Comparison of ENCODE assay signal across 13 cellular contexts in the genomic region with DNA sequence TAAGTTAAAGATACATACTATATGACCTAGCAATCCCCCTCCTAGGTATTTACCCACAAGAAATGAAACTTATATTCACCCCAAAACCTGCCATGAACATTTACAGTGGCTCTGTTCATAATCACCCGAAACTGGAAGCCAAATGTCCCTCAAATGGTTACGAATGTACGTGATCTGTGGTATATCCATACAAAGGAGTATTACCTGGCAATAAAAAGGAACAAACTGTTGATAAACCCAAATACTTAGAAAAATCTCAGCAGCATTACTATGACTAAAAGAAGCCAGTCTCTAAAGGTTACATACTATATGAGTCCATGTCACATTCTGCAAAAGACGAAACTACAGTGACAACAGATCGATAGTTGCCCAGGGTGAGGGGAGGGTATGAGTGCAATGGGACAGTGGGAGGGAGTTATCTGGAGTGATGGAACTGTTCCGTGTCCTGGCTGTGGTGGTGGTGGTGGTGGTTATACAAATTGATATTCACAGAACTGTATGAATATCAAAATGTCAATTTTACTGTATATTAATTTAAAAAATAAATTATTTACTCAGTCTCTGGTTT. TPM values are rescaled to one million over a fixed set of nuclear protein-coding genes. Genes with fewer than 3 reads are reported as not detected.
DNase-seq lines count a peak whose midpoint lies in the region; ATAC-seq, FAIRE-seq and TF ChIP-seq lines count a peak whose summit lies in the region.
"Had no signal": no experiment of that assay in that cellular context is flagged by ENCODE, and none has a peak within 500 bp of the region (broad histone marks: within the 10 kb centered on the region; RNA-seq: fewer than 3 reads in every experiment).

No MANE protein-coding gene starts in this region.

- no peak overlapping the region for H3K27ac ChIP-seq in HEK293 (ENCODE audit: extremely low read depth, low read depth, low read length)

- no peak for TF ChIP-seq CTCF in HEK293 (tag by site-specific recombination; IDR thresholded peaks at IDR 0.05)

- H3K27ac Mint-ChIP-seq in activated T-cell treated with anti-CD3 and anti-CD28 coated beads, Interleukin-2, amount 50 U/mL, for 72 hours = no peak overlapping the region
- H3K27ac Mint-ChIP-seq in central memory CD8-positive, alpha-beta T cell (ENCODE audit: low read depth) = peak overlapping the region; percentile 62
- peak overlapping the region; percentile 91 for H3K27ac Mint-ChIP-seq in stimulated activated effector memory CD8-positive, alpha-beta T cell treated with anti-CD3 and anti-CD28 coated beads, Interleukin-12 subunit alpha, Interleukin-12 subunit beta, amount 100 ng/mL, for 72 hours

- CTCF ChIA-PET in HEK293 (lab: Yijun Ruan, JAX) = interaction anchor here (0.5 to 1.6 kb wide), 2 partner anchors 13 to 56 kb away, joined by 4 to 5 read pairs; no protein-coding TSS in a partner anchor

- ATAC-seq in activated T-cell treated with anti-CD3 and anti-CD28 coated beads, Interleukin-2, amount 50 U/mL, for 72 hours (replicated peaks in 1 of 2) = peak in 1 of 2 donors; percentile 26
- ATAC-seq in central memory CD8-positive, alpha-beta T cell (replicated peaks; ENCODE audit: extremely low read depth, poor library complexity, severe bottlenecking) = no peak
- peak; percentile 70 for ATAC-seq in stimulated activated effector memory CD8-positive, alpha-beta T cell treated with anti-CD3 and anti-CD28 coated beads, Interleukin-12 subunit alpha, Interleukin-12 subunit beta, amount 100 ng/mL, for 72 hours
- no peak for ATAC-seq in GM19328 (IDR thresholded peaks at IDR 0.05; ENCODE audit: unreplicated experiment)

- peaks cover 16% of the 10 kb centered on the region for H3K4me1 ChIP-seq in HEK293 (ENCODE audit: control insufficient read depth, insufficient read depth, low read length)

- TF ChIP-seq POLR2A in H54 (IDR thresholded peaks at IDR 0.05; ENCODE audit: low read depth, low read length) = no peak

- H3K36me3 ChIP-seq in HEK293 (ENCODE audit: control insufficient read depth in 2 of 2, insufficient read depth in 1 of 2, low read length in 2 of 2) = peaks cover 3 to 12% of the 10 kb centered on the region in 2 experiments

- peaks cover 0 to 2% of the 10 kb centered on the region in 2 donors for H3K36me3 Mint-ChIP-seq in activated T-cell treated with anti-CD3 and anti-CD28 coated beads, Interleukin-2, amount 50 U/mL, for 72 hours (ENCODE audit: insufficient read depth in 2 of 2)
- peaks cover 6% of the 10 kb centered on the region for H3K36me3 Mint-ChIP-seq in central memory CD8-positive, alpha-beta T cell (ENCODE audit: insufficient read depth)
- peaks cover 6% of the 10 kb centered on the region for H3K36me3 Mint-ChIP-seq in stimulated activated effector memory CD8-positive, alpha-beta T cell treated with anti-CD3 and anti-CD28 coated beads, Interleukin-12 subunit alpha, Interleukin-12 subunit beta, amount 100 ng/mL, for 72 hours

- H3K9me3 Mint-ChIP-seq in activated T-cell treated with anti-CD3 and anti-CD28 coated beads, Interleukin-2, amount 50 U/mL, for 72 hours = no peaks in the 10 kb centered on the region
- H3K9me3 Mint-ChIP-seq in central memory CD8-positive, alpha-beta T cell = no peaks in the 10 kb centered on the region
- H3K9me3 Mint-ChIP-seq in stimulated activated effector memory CD8-positive, alpha-beta T cell treated with anti-CD3 and anti-CD28 coated beads, Interleukin-12 subunit alpha, Interleukin-12 subunit beta, amount 100 ng/mL, for 72 hours = no peaks in the 10 kb centered on the region

- no peaks in the 10 kb centered on the region for H3K9me3 ChIP-seq in HEK293 (ENCODE audit: control insufficient read depth, insufficient read depth, low read depth, low read length)

- peaks cover 46% of the 10 kb centered on the region for H3K4me1 Mint-ChIP-seq in activated T-cell treated with anti-CD3 and anti-CD28 coated beads, Interleukin-2, amount 50 U/mL, for 72 hours (ENCODE audit: low read depth)
- H3K4me1 Mint-ChIP-seq in central memory CD8-positive, alpha-beta T cell = peaks cover 29% of the 10 kb centered on the region
- H3K4me1 Mint-ChIP-seq in stimulated activated effector memory CD8-positive, alpha-beta T cell treated with anti-CD3 and anti-CD28 coated beads, Interleukin-12 subunit alpha, Interleukin-12 subunit beta, amount 100 ng/mL, for 72 hours = peaks cover 30% of the 10 kb centered on the region

- H3K4me3 Mint-ChIP-seq in activated T-cell treated with anti-CD3 and anti-CD28 coated beads, Interleukin-2, amount 50 U/mL, for 72 hours = peak overlapping the region; percentile 2 to 27
- H3K4me3 Mint-ChIP-seq in central memory CD8-positive, alpha-beta T cell = peak overlapping the region; percentile 25
- peak overlapping the region; percentile 59 for H3K4me3 Mint-ChIP-seq in stimulated activated effector memory CD8-positive, alpha-beta T cell treated with anti-CD3 and anti-CD28 coated beads, Interleukin-12 subunit alpha, Interleukin-12 subunit beta, amount 100 ng/mL, for 72 hours

- H3K27me3 Mint-ChIP-seq in activated T-cell treated with anti-CD3 and anti-CD28 coated beads, Interleukin-2, amount 50 U/mL, for 72 hours (ENCODE audit: low read depth) = no peaks in the 10 kb centered on the region
- no peaks in the 10 kb centered on the region for H3K27me3 Mint-ChIP-seq in central memory CD8-positive, alpha-beta T cell

- no peak for FAIRE-seq in H54 (lab: Jason Lieb, UNC)

- no peak for DNase-seq in activated T-cell treated with anti-CD3 and anti-CD28 coated beads, Interleukin-2, amount 50 U/mL, for 72 hours
- no peak for DNase-seq in activated T-cell treated with anti-CD3 and anti-CD28 coated beads, Interleukin-2, amount 50 U/mL, for 1 hour
- DNase-seq in central memory CD8-positive, alpha-beta T cell (ENCODE audit: low spot score in 2 of 2) = no peak
- DNase-seq in stimulated activated effector memory CD8-positive, alpha-beta T cell treated with anti-CD3 and anti-CD28 coated beads, Interleukin-12 subunit alpha, Interleukin-12 subunit beta, amount 100 ng/mL, for 72 hours (ENCODE audit: low spot score in 2 of 2) = no peak
- DNase-seq in H54 (ENCODE audit: insufficient read length, low spot score) = no peak
- no peak for DNase-seq in DMS114 treated with DMSO at 0.1 percent for 48 hours (lab: John Stamatoyannopoulos, UW; ENCODE audit: unreplicated experiment)
- DNase-seq: KG1, NCI-H1048, NCI-H146, NCI-H345, NCI-H69 had no signal

- POLR2A ChIA-PET in HEK293 (lab: Yijun Ruan, JAX) = no interaction called here

- H3K4me3 ChIP-seq in HEK293 (ENCODE audit: low read depth, low read length) = no peak overlapping the region

TF ChIP-seq in HEK293, 187 proteins besides CTCF, POLR2A, EP300 and RAD21:
- no peak for TF ChIP-seq AEBP2 (tag by site-specific recombination; IDR thresholded peaks at IDR 0.05; ENCODE audit: borderline replicate concordance)
- TF ChIP-seq, protein P1, sequence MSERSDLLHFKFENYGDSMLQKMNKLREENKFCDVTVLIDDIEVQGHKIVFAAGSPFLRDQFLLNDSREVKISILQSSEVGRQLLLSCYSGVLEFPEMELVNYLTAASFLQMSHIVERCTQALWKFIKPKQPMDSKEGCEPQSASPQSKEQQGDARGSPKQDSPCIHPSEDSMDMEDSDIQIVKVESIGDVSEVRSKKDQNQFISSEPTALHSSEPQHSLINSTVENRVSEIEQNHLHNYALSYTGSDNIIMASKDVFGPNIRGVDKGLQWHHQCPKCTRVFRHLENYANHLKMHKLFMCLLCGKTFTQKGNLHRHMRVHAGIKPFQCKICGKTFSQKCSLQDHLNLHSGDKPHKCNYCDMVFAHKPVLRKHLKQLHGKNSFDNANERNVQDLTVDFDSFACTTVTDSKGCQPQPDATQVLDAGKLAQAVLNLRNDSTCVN (tag by site-specific recombination; optimal IDR thresholded peaks at IDR 0.05) = no peak
- no peak for TF ChIP-seq ZNF548 (tag by site-specific recombination; IDR thresholded peaks at IDR 0.05)
- TF ChIP-seq ZNF623 (tag by site-specific recombination; IDR thresholded peaks at IDR 0.05) = no peak
- peak; percentile 80 for TF ChIP-seq ZNF146 (tag by site-specific recombination; IDR thresholded peaks at IDR 0.05)
TF ChIP-seq in HEK293: peak in this region for 1.

RNA-seq across cellular contexts. Expression of gene ZNF652, which starts 9.4 kb away (rescaled TPM):
- 10 to 100 TPM in 1 of 2 donors, 1 to 10 TPM in 1; 8.3 to 13.2 TPM for total RNA-seq in activated T-cell treated with anti-CD3 and anti-CD28 coated beads, Interleukin-2, amount 50 U/mL, for 72 hours
